Comparison of ENCODE assay signal across 11 cellular contexts in the genomic region with DNA sequence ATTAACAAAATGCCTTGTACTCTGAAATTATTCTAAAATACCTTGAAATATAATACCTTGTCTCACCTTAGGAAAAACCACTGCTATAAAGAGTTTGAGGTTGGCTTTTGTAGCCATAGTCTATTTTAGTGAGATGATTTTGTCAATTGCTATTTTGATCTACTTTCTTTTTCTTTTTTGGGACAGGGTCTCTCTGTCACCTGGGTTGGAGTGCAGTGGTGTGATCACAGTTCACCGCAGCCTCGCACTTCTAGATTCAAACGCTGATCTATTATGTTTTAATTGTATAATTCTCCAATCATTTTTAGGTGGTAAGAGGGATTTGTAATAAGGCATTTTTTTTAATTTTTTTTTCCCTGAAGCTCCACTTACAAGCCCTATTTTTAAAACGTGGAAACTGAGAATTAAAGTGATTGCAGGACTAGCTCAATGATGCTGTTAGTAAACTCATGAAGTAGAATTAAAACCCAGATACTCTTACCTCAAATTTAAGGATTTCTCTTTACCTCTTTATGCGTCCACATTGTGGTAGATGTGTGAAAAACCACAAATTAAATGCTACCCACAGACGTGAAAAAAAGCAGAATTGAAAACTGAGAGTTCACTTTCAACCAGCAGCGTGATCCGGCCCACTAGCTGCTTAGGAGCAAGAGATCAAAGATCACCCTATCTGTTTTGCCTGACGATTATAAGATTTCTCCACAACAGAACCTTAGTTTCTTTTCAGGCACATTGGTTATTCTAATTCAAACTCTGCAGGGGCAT.
A peak's percentile ranks its signal among the peaks of the same experiment; 100 is the strongest.
DNase-seq lines count a peak whose midpoint lies in the region; ATAC-seq and TF ChIP-seq lines count a peak whose summit lies in the region.
"Had no signal": no experiment of that assay in that cellular context is flagged by ENCODE, and none has a peak within 500 bp of the region (broad histone marks: within the 10 kb centered on the region; RNA-seq: fewer than 3 reads in every experiment).

No MANE protein-coding gene starts in this region.

- H2AFZ ChIP-seq in osteoblast (ENCODE audit: low read length), result no peak overlapping the region

- peak; percentile 99 for ATAC-seq in HG02759 (IDR thresholded peaks at IDR 0.05; ENCODE audit: unreplicated experiment)
- peak; percentile 100 for ATAC-seq in HG03565 (IDR thresholded peaks at IDR 0.05; ENCODE audit: unreplicated experiment)
- ATAC-seq: heart right ventricle had no signal

- H3K36me3 Mint-ChIP-seq in nephron progenitor cell (ENCODE audit: low read depth), result no peaks in the 10 kb centered on the region

- TF ChIP-seq CTCF in osteoblast (IDR thresholded peaks at IDR 0.05; ENCODE audit: extremely low read depth, low read depth, low read length) (no peak), nephron progenitor cell (IDR thresholded peaks at IDR 0.05) (no peak), brain microvascular endothelial cell (IDR thresholded peaks at IDR 0.05; ENCODE audit: low read depth, low read length, missing control alignments) (no peak)

- no peaks in the 10 kb centered on the region for H4K20me1 ChIP-seq in BLaER1
- H4K20me1 ChIP-seq in osteoblast (ENCODE audit: insufficient read depth, low read length), result no peaks in the 10 kb centered on the region

- H3K27me3 ChIP-seq in BLaER1, result no peaks in the 10 kb centered on the region
- H3K27me3 ChIP-seq in osteoblast (ENCODE audit: insufficient read depth, low read length), result no peaks in the 10 kb centered on the region
- H3K27me3 ChIP-seq in brain microvascular endothelial cell (replicated peaks), result no peaks in the 10 kb centered on the region
- H3K27me3 ChIP-seq: heart right ventricle, upper lobe of left lung had no signal

- peaks cover 8% of the 10 kb centered on the region for H3K4me1 Mint-ChIP-seq in nephron progenitor cell

- H3K27me3 Mint-ChIP-seq in nephron progenitor cell (ENCODE audit: low read depth, poor library complexity), result no peaks in the 10 kb centered on the region

- in situ Hi-C loops in brain microvascular endothelial cell (cut with HindIII; ENCODE audit: low pct_ligation_motif_present, low sequenced_read_pairs), result no loop called here

- H3K9me3 ChIP-seq in BLaER1, result no peaks in the 10 kb centered on the region
- no peaks in the 10 kb centered on the region for H3K9me3 ChIP-seq in osteoblast (ENCODE audit: low read depth, low read length)
- H3K9me3 ChIP-seq: heart right ventricle, upper lobe of left lung had no signal

- peak; percentile 27 for DNase-seq in GM19238 (ENCODE audit: insufficient read length, low spot score)
- DNase-seq in osteoblast (ENCODE audit: insufficient read length, low spot score, missing footprints), result no peak
- DNase-seq in EL, result no peak
- no peak for DNase-seq in nephron progenitor cell
- no peak for DNase-seq in brain microvascular endothelial cell
- DNase-seq: heart right ventricle, NCI-H1417, upper lobe of left lung had no signal

- H3K27ac Mint-ChIP-seq in nephron progenitor cell, result no peak overlapping the region

- H3K79me2 ChIP-seq in osteoblast (ENCODE audit: insufficient read depth, low read length), result no peaks in the 10 kb centered on the region

- H3K4me1 ChIP-seq in BLaER1 (peaks cover 11% of the 10 kb centered on the region), osteoblast (ENCODE audit: insufficient read depth, low read length) (no peaks in the 10 kb centered on the region)
- H3K4me1 ChIP-seq: heart right ventricle, upper lobe of left lung had no signal

- H3K27ac ChIP-seq in BLaER1, result no peak overlapping the region
- no peak overlapping the region for H3K27ac ChIP-seq in osteoblast (ENCODE audit: low read depth, low read length)
- H3K27ac ChIP-seq in brain microvascular endothelial cell, result no peak overlapping the region
- H3K27ac ChIP-seq: heart right ventricle, upper lobe of left lung had no signal

- no peak overlapping the region for H3K4me3 Mint-ChIP-seq in nephron progenitor cell

- peaks cover 4% of the 10 kb centered on the region for H3K9me3 Mint-ChIP-seq in nephron progenitor cell

- no peak overlapping the region for H3K9ac ChIP-seq in BLaER1

- H3K36me3 ChIP-seq in BLaER1 (no peaks in the 10 kb centered on the region), osteoblast (ENCODE audit: insufficient read depth, low read length) (no peaks in the 10 kb centered on the region), brain microvascular endothelial cell (replicated peaks) (no peaks in the 10 kb centered on the region)
- H3K36me3 ChIP-seq: heart right ventricle, upper lobe of left lung had no signal

- H3K4me2 ChIP-seq in BLaER1 (peak overlapping the region; percentile 44), osteoblast (ENCODE audit: insufficient read depth, low read length) (no peak overlapping the region)

- H3K4me3 ChIP-seq in BLaER1 (no peak overlapping the region), osteoblast (ENCODE audit: insufficient read depth, low read length) (no peak overlapping the region), brain microvascular endothelial cell (ENCODE audit: low read depth, low read length) (no peak overlapping the region)
- H3K4me3 ChIP-seq: heart right ventricle, upper lobe of left lung had no signal
